ENCODE assay signal across 28 cellular contexts in genomic region chr10:33064706-33065105, GRCh38.
"Had no signal": no experiment of that assay in that cellular context is flagged by ENCODE, and none has a peak within 500 bp of the region (broad histone marks: within the 10 kb centered on the region; RNA-seq: fewer than 3 reads in every experiment).

No MANE protein-coding gene starts in this region.

- DNase-seq: activated CD4-positive, alpha-beta T cell treated with anti-CD3 and anti-CD28 coated beads for 4 hours; activated CD4-positive, alpha-beta T cell treated with anti-CD3 and anti-CD28 coated beads, Interleukin-2, amount 50 U/mL, for 4 hours; activated effector memory CD4-positive, alpha-beta T cell treated with anti-CD3 and anti-CD28 coated beads, Interleukin-2, amount 50 U/mL, for 16 hours; activated naive CD4-positive, alpha-beta T cell treated with anti-CD3 and anti-CD28 coated beads, Interleukin-2, amount 10 ng/mL, durations not matched to agents 7 days and 5 days; activated naive CD8-positive, alpha-beta T cell treated with anti-CD3 and anti-CD28 coated beads, Interleukin-2, amount 10 ng/mL, durations not matched to agents 7 days and 5 days; amygdala; central memory CD4-positive, alpha-beta T cell; effector CD4-positive, alpha-beta T cell; foreskin melanocyte; heart right ventricle; left cardiac atrium; left ventricle myocardium superior; mammary epithelial cell; naive B cell; nephron progenitor cell; right lobe of liver; stimulated activated CD4-positive, alpha-beta T cell treated with anti-CD3 and anti-CD28 coated beads, Interleukin-12 subunit alpha, Interleukin-12 subunit beta, amount 100 ng/mL, for 4 hours; stimulated activated CD4-positive, alpha-beta T cell treated with anti-CD3 and anti-CD28 coated beads, Interleukin-4, amount 100 ng/mL, for 1 hour; stimulated activated naive CD8-positive, alpha-beta T cell treated with anti-CD3 and anti-CD28 coated beads, Interleukin-15, Interleukin-2, amounts not matched to agents 100 U/mL and 50 U/mL, for 24 hours; testis; transverse colon had no signal

- H3K4me1 Mint-ChIP-seq: activated naive CD4-positive, alpha-beta T cell treated with anti-CD3 and anti-CD28 coated beads, Interleukin-2, amount 10 ng/mL, durations not matched to agents 7 days and 5 days; activated naive CD8-positive, alpha-beta T cell treated with anti-CD3 and anti-CD28 coated beads, Interleukin-2, amount 10 ng/mL, durations not matched to agents 7 days and 5 days; mesothelial cell of epicardium; nephron progenitor cell had no signal

- H3K27ac Mint-ChIP-seq: activated naive CD4-positive, alpha-beta T cell treated with anti-CD3 and anti-CD28 coated beads, Interleukin-2, amount 10 ng/mL, durations not matched to agents 7 days and 5 days; activated naive CD8-positive, alpha-beta T cell treated with anti-CD3 and anti-CD28 coated beads, Interleukin-2, amount 10 ng/mL, durations not matched to agents 7 days and 5 days; activated T-helper 1 cell treated with anti-CD3 and anti-CD28 coated beads, Interleukin-12 subunit alpha, Interleukin-12 subunit beta, Interleukin-2, Interleukin-4 antibody, amounts not matched to agents 30 ng/mL and 10 ng/mL and 1 ng/mL, durations not matched to agents 14 hours and 24 hours and 36 hours; dendritic cell treated with granulocyte-macrophage colony-stimulating factor and Interleukin-4, amounts not matched to agents 40 ng/mL and 50 ng/mL, for 4 days; mesothelial cell of epicardium; nephron progenitor cell had no signal

- H3K4me3 ChIP-seq: heart right ventricle, right lobe of liver, skin epidermis, testis, transverse colon had no signal

- H3K36me3 ChIP-seq: heart right ventricle, neutrophil, right lobe of liver, transverse colon had no signal

- FAIRE-seq: urothelium cell line had no signal

- H3K9me3 ChIP-seq: heart right ventricle, neutrophil, right lobe of liver, testis, transverse colon had no signal

- H3K27ac ChIP-seq: heart right ventricle, neutrophil, right lobe of liver, skin epidermis, testis, transverse colon had no signal

- H3K27me3 ChIP-seq: neutrophil, right lobe of liver, testis, transverse colon had no signal

- H3K9me3 Mint-ChIP-seq: dendritic cell treated with granulocyte-macrophage colony-stimulating factor and Interleukin-4, amounts not matched to agents 40 ng/mL and 50 ng/mL, for 4 days; nephron progenitor cell had no signal

- H3K27me3 Mint-ChIP-seq: progenitor cell of endocrine pancreas had no signal

- H3K4me1 ChIP-seq: heart right ventricle, right lobe of liver, testis, transverse colon had no signal

- H3K4me3 Mint-ChIP-seq: activated naive CD4-positive, alpha-beta T cell treated with anti-CD3 and anti-CD28 coated beads, Interleukin-2, amount 10 ng/mL, durations not matched to agents 7 days and 5 days; activated naive CD8-positive, alpha-beta T cell treated with anti-CD3 and anti-CD28 coated beads, Interleukin-2, amount 10 ng/mL, durations not matched to agents 7 days and 5 days; activated T-helper 1 cell treated with anti-CD3 and anti-CD28 coated beads, Interleukin-12 subunit alpha, Interleukin-12 subunit beta, Interleukin-2, Interleukin-4 antibody, amounts not matched to agents 30 ng/mL and 10 ng/mL and 1 ng/mL, durations not matched to agents 14 hours and 24 hours and 36 hours; dendritic cell treated with granulocyte-macrophage colony-stimulating factor and Interleukin-4, amounts not matched to agents 40 ng/mL and 50 ng/mL, for 4 days; mesothelial cell of epicardium; naive B cell; nephron progenitor cell had no signal

- H3K36me3 Mint-ChIP-seq: activated naive CD4-positive, alpha-beta T cell treated with anti-CD3 and anti-CD28 coated beads, Interleukin-2, amount 10 ng/mL, durations not matched to agents 7 days and 5 days; activated naive CD8-positive, alpha-beta T cell treated with anti-CD3 and anti-CD28 coated beads, Interleukin-2, amount 10 ng/mL, durations not matched to agents 7 days and 5 days; mesothelial cell of epicardium; naive B cell had no signal
